1 cellular context compared by ENCODE assay signal in genomic region chr19:5803752-5804515, GRCh38.
TF ChIP-seq lines count a peak whose summit lies in the region.

No MANE protein-coding gene starts in this region.

TF ChIP-seq in HEK293, 187 proteins besides CTCF, POLR2A, EP300 and RAD21 (continued from another document and continues in another):
- no peak for TF ChIP-seq ELK4 (IDR thresholded peaks at IDR 0.05; ENCODE audit: borderline replicate concordance, low read depth, low read length)
- peak; percentile 84; the same call in 1 of the 2 replicates for TF ChIP-seq ZNF600 (tag by site-specific recombination; IDR thresholded peaks at IDR 0.05)
- no peak for TF ChIP-seq ZNF302 (tag by site-specific recombination; IDR thresholded peaks at IDR 0.05; ENCODE audit: low read depth)
- TF ChIP-seq ZNF362 (tag by site-specific recombination; IDR thresholded peaks at IDR 0.05), result no peak
- no peak for TF ChIP-seq ZNF133 (tag by site-specific recombination; IDR thresholded peaks at IDR 0.05)
- no peak for TF ChIP-seq ZNF155 (tag by site-specific recombination; IDR thresholded peaks at IDR 0.05)
- no peak for TF ChIP-seq ZNF311 (tag by site-specific recombination; IDR thresholded peaks at IDR 0.05; ENCODE audit: borderline replicate concordance)
- TF ChIP-seq ZNF513 (tag by site-specific recombination; IDR thresholded peaks at IDR 0.05), result no peak
- TF ChIP-seq ZFP41 (tag by site-specific recombination; IDR thresholded peaks at IDR 0.05; ENCODE audit: borderline replicate concordance), result no peak
- no peak for TF ChIP-seq ZNF114 (tag by site-specific recombination; IDR thresholded peaks at IDR 0.05)
- TF ChIP-seq ZNF621 (tag by site-specific recombination; IDR thresholded peaks at IDR 0.05), result no peak
- TF ChIP-seq MYNN (tag by site-specific recombination; IDR thresholded peaks at IDR 0.05; ENCODE audit: borderline replicate concordance), result no peak
- no peak for TF ChIP-seq ZNF274 (IDR thresholded peaks at IDR 0.05; ENCODE audit: low read length)
- TF ChIP-seq ZNF274 (tag by site-specific recombination; IDR thresholded peaks at IDR 0.05; ENCODE audit: borderline replicate concordance), result no peak
- no peak for TF ChIP-seq ZNF48 (tag by site-specific recombination; IDR thresholded peaks at IDR 0.05)
- no peak for TF ChIP-seq ZNF529 (tag by site-specific recombination; IDR thresholded peaks at IDR 0.05; ENCODE audit: insufficient replicate concordance)
- no peak for TF ChIP-seq ZNF518A (tag by site-specific recombination; conservative IDR thresholded peaks at IDR 0.05; ENCODE audit: low read depth)
- TF ChIP-seq PRDM10 (tag by site-specific recombination; IDR thresholded peaks at IDR 0.05), result peak; percentile 54
- TF ChIP-seq ZNF202 (tag by site-specific recombination; IDR thresholded peaks at IDR 0.05; ENCODE audit: borderline replicate concordance), result no peak
- no peak for TF ChIP-seq ZNF26 (tag by site-specific recombination; IDR thresholded peaks at IDR 0.05)
- TF ChIP-seq HOXA7 (CRISPR knock-in tag; IDR thresholded peaks at IDR 0.05; ENCODE audit: borderline replicate concordance), result no peak
- TF ChIP-seq ZSCAN5A (tag by site-specific recombination; IDR thresholded peaks at IDR 0.05), result 0 out of 2 replicates have a peak, but pooled peaks have one; percentile 18
- no peak for TF ChIP-seq ZBTB49 (tag by site-specific recombination; IDR thresholded peaks at IDR 0.05; ENCODE audit: low read depth)
- TF ChIP-seq ZNF433 (tag by site-specific recombination; IDR thresholded peaks at IDR 0.05; ENCODE audit: low read depth), result no peak
- TF ChIP-seq GLIS1 (tag by site-specific recombination; IDR thresholded peaks at IDR 0.05), result peak; percentile 99
- TF ChIP-seq SETDB1 (IDR thresholded peaks at IDR 0.05; ENCODE audit: insufficient read length, low read length), result no peak
- peak; percentile 76; the same call in 1 of the 2 replicates for TF ChIP-seq ZXDB (tag by site-specific recombination; IDR thresholded peaks at IDR 0.05)
- TF ChIP-seq ZNF354C (tag by site-specific recombination; IDR thresholded peaks at IDR 0.05; ENCODE audit: borderline replicate concordance, low read depth), result no peak
- TF ChIP-seq PRDM1 (tag by site-specific recombination; IDR thresholded peaks at IDR 0.05), result no peak
- no peak for TF ChIP-seq SALL2 (tag by site-specific recombination; IDR thresholded peaks at IDR 0.05; ENCODE audit: borderline replicate concordance)
- peak; percentile 79 for TF ChIP-seq ZNF24 (tag by site-specific recombination; IDR thresholded peaks at IDR 0.05)
- TF ChIP-seq ZNF10 (tag by site-specific recombination; IDR thresholded peaks at IDR 0.05), result peak; percentile 85; the same call in 1 of the 2 replicates
- TF ChIP-seq ZNF488 (tag by site-specific recombination; IDR thresholded peaks at IDR 0.05), result no peak
- no peak for TF ChIP-seq ZNF473 (tag by site-specific recombination; IDR thresholded peaks at IDR 0.05)
- TF ChIP-seq SP2 (tag by site-specific recombination; IDR thresholded peaks at IDR 0.05), result peak; percentile 90
- TF ChIP-seq ZSCAN30 (tag by site-specific recombination; IDR thresholded peaks at IDR 0.05), result peak; percentile 87
- TF ChIP-seq ZBTB26 (tag by site-specific recombination; optimal IDR thresholded peaks at IDR 0.05), result peak; percentile 88
- no peak for TF ChIP-seq ZNF658 (tag by site-specific recombination; IDR thresholded peaks at IDR 0.05)
- TF ChIP-seq ZNF629 (tag by site-specific recombination; IDR thresholded peaks at IDR 0.05), result peak; percentile 83
